1 cellular context compared by ENCODE assay signal in the genomic region with DNA sequence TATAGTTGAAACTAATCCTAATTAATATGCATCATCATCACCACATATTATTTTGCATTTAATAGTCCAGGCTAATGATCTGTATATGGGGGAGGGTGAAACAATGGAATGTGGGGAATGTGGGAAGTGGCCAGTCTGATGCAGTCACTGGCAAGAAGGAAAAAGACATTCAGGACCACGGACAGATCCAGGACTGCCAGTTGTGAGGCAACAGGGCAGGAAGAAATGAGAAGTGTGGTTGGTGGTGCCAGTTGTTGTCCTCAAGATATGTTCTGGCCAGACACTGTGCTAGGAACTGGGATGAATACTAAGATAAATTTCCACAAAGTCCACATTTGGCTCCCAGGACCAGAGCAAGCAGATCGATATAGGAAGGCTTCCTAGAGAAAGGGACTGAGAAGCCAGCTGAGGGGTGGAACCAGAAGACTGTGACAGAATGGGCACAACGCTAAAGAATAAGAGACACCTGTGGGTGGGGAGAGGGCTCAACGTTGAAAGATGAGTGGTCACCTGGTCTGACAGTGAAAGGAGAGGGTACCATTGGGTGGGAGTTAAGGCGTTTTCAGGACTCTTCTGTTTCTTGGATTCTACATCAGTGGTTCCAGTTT.
TF ChIP-seq lines count a peak whose summit lies in the region.

No MANE protein-coding gene starts in this region.

TF ChIP-seq in HepG2, 621 proteins besides CTCF, POLR2A, EP300 and RAD21 (continued from another document and continues in another):
- TF ChIP-seq HOXA7 (CRISPR knock-in tag; IDR thresholded peaks at IDR 0.05) = no peak
- TF ChIP-seq ZNF841 (CRISPR knock-in tag; IDR thresholded peaks at IDR 0.05; ENCODE audit: borderline replicate concordance) = no peak
- TF ChIP-seq, protein P1, sequence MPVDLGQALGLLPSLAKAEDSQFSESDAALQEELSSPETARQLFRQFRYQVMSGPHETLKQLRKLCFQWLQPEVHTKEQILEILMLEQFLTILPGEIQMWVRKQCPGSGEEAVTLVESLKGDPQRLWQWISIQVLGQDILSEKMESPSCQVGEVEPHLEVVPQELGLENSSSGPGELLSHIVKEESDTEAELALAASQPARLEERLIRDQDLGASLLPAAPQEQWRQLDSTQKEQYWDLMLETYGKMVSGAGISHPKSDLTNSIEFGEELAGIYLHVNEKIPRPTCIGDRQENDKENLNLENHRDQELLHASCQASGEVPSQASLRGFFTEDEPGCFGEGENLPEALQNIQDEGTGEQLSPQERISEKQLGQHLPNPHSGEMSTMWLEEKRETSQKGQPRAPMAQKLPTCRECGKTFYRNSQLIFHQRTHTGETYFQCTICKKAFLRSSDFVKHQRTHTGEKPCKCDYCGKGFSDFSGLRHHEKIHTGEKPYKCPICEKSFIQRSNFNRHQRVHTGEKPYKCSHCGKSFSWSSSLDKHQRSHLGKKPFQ (CRISPR knock-in tag; IDR thresholded peaks at IDR 0.05; ENCODE audit: insufficient replicate concordance) = no peak
- no peak for TF ChIP-seq FOXP1 (IDR thresholded peaks at IDR 0.05)
- no peak for TF ChIP-seq FOXP1 (CRISPR knock-in tag; IDR thresholded peaks at IDR 0.05)
- TF ChIP-seq MEIS1 (CRISPR knock-in tag; IDR thresholded peaks at IDR 0.05; ENCODE audit: borderline replicate concordance) = no peak
- TF ChIP-seq, protein P2, sequence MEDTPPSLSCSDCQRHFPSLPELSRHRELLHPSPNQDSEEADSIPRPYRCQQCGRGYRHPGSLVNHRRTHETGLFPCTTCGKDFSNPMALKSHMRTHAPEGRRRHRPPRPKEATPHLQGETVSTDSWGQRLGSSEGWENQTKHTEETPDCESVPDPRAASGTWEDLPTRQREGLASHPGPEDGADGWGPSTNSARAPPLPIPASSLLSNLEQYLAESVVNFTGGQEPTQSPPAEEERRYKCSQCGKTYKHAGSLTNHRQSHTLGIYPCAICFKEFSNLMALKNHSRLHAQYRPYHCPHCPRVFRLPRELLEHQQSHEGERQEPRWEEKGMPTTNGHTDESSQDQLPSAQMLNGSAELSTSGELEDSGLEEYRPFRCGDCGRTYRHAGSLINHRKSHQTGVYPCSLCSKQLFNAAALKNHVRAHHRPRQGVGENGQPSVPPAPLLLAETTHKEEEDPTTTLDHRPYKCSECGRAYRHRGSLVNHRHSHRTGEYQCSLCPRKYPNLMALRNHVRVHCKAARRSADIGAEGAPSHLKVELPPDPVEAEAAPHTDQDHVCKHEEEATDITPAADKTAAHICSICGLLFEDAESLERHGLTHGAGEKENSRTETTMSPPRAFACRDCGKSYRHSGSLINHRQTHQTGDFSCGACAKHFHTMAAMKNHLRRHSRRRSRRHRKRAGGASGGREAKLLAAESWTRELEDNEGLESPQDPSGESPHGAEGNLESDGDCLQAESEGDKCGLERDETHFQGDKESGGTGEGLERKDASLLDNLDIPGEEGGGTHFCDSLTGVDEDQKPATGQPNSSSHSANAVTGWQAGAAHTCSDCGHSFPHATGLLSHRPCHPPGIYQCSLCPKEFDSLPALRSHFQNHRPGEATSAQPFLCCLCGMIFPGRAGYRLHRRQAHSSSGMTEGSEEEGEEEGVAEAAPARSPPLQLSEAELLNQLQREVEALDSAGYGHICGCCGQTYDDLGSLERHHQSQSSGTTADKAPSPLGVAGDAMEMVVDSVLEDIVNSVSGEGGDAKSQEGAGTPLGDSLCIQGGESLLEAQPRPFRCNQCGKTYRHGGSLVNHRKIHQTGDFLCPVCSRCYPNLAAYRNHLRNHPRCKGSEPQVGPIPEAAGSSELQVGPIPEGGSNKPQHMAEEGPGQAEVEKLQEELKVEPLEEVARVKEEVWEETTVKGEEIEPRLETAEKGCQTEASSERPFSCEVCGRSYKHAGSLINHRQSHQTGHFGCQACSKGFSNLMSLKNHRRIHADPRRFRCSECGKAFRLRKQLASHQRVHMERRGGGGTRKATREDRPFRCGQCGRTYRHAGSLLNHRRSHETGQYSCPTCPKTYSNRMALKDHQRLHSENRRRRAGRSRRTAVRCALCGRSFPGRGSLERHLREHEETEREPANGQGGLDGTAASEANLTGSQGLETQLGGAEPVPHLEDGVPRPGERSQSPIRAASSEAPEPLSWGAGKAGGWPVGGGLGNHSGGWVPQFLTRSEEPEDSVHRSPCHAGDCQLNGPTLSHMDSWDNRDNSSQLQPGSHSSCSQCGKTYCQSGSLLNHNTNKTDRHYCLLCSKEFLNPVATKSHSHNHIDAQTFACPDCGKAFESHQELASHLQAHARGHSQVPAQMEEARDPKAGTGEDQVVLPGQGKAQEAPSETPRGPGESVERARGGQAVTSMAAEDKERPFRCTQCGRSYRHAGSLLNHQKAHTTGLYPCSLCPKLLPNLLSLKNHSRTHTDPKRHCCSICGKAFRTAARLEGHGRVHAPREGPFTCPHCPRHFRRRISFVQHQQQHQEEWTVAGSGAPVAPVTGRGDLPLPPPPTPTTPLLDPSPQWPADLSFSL (CRISPR knock-in tag; IDR thresholded peaks at IDR 0.05) = no peak
- peak; percentile 92 for TF ChIP-seq ZNF256 (CRISPR knock-in tag; conservative IDR thresholded peaks at IDR 0.05)
- no peak for TF ChIP-seq TMF1 (CRISPR knock-in tag; IDR thresholded peaks at IDR 0.05; ENCODE audit: low read depth)
- no peak for TF ChIP-seq ATF7-NPFF (CRISPR knock-in tag; IDR thresholded peaks at IDR 0.05; ENCODE audit: low read depth)
- peak; percentile 60; the same call in 1 of the 2 replicates for TF ChIP-seq MEF2D (CRISPR knock-in tag; IDR thresholded peaks at IDR 0.05)
- no peak for TF ChIP-seq ZBTB1 (CRISPR knock-in tag; IDR thresholded peaks at IDR 0.05; ENCODE audit: borderline replicate concordance)
- TF ChIP-seq ZNF713 (CRISPR knock-in tag; IDR thresholded peaks at IDR 0.05) = no peak
- peak; percentile 65; the same call in 1 of the 2 replicates for TF ChIP-seq ZNF124 (CRISPR knock-in tag; IDR thresholded peaks at IDR 0.05)
- no peak for TF ChIP-seq MTA1 (CRISPR knock-in tag; IDR thresholded peaks at IDR 0.05; ENCODE audit: borderline replicate concordance)
- TF ChIP-seq, protein P3, sequence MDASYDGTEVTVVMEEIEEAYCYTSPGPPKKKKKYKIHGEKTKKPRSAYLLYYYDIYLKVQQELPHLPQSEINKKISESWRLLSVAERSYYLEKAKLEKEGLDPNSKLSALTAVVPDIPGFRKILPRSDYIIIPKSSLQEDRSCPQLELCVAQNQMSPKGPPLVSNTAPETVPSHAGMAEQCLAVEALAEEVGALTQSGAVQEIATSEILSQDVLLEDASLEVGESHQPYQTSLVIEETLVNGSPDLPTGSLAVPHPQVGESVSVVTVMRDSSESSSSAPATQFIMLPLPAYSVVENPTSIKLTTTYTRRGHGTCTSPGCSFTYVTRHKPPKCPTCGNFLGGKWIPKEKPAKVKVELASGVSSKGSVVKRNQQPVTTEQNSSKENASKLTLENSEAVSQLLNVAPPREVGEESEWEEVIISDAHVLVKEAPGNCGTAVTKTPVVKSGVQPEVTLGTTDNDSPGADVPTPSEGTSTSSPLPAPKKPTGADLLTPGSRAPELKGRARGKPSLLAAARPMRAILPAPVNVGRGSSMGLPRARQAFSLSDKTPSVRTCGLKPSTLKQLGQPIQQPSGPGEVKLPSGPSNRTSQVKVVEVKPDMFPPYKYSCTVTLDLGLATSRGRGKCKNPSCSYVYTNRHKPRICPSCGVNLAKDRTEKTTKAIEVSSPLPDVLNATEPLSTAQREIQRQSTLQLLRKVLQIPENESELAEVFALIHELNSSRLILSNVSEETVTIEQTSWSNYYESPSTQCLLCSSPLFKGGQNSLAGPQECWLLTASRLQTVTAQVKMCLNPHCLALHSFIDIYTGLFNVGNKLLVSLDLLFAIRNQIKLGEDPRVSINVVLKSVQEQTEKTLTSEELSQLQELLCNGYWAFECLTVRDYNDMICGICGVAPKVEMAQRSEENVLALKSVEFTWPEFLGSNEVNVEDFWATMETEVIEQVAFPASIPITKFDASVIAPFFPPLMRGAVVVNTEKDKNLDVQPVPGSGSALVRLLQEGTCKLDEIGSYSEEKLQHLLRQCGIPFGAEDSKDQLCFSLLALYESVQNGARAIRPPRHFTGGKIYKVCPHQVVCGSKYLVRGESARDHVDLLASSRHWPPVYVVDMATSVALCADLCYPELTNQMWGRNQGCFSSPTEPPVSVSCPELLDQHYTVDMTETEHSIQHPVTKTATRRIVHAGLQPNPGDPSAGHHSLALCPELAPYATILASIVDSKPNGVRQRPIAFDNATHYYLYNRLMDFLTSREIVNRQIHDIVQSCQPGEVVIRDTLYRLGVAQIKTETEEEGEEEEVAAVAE (CRISPR knock-in tag; IDR thresholded peaks at IDR 0.05; ENCODE audit: borderline replicate concordance) = peak; percentile 80; the same call in 1 of the 2 replicates
- TF ChIP-seq, protein P4, sequence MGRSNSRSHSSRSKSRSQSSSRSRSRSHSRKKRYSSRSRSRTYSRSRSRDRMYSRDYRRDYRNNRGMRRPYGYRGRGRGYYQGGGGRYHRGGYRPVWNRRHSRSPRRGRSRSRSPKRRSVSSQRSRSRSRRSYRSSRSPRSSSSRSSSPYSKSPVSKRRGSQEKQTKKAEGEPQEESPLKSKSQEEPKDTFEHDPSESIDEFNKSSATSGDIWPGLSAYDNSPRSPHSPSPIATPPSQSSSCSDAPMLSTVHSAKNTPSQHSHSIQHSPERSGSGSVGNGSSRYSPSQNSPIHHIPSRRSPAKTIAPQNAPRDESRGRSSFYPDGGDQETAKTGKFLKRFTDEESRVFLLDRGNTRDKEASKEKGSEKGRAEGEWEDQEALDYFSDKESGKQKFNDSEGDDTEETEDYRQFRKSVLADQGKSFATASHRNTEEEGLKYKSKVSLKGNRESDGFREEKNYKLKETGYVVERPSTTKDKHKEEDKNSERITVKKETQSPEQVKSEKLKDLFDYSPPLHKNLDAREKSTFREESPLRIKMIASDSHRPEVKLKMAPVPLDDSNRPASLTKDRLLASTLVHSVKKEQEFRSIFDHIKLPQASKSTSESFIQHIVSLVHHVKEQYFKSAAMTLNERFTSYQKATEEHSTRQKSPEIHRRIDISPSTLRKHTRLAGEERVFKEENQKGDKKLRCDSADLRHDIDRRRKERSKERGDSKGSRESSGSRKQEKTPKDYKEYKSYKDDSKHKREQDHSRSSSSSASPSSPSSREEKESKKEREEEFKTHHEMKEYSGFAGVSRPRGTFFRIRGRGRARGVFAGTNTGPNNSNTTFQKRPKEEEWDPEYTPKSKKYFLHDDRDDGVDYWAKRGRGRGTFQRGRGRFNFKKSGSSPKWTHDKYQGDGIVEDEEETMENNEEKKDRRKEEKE (IDR thresholded peaks at IDR 0.05) = no peak
- TF ChIP-seq, protein P5, sequence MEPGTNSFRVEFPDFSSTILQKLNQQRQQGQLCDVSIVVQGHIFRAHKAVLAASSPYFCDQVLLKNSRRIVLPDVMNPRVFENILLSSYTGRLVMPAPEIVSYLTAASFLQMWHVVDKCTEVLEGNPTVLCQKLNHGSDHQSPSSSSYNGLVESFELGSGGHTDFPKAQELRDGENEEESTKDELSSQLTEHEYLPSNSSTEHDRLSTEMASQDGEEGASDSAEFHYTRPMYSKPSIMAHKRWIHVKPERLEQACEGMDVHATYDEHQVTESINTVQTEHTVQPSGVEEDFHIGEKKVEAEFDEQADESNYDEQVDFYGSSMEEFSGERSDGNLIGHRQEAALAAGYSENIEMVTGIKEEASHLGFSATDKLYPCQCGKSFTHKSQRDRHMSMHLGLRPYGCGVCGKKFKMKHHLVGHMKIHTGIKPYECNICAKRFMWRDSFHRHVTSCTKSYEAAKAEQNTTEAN (CRISPR knock-in tag; conservative IDR thresholded peaks at IDR 0.05) = peak; percentile 39; the same call in 1 of the 2 replicates
- TF ChIP-seq, protein P6, sequence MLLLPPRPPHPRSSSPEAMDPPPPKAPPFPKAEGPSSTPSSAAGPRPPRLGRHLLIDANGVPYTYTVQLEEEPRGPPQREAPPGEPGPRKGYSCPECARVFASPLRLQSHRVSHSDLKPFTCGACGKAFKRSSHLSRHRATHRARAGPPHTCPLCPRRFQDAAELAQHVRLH (CRISPR knock-in tag; IDR thresholded peaks at IDR 0.05; ENCODE audit: borderline replicate concordance, low read depth) = peak; percentile 76; the same call in 1 of the 2 replicates
- TF ChIP-seq ZNF292 (CRISPR knock-in tag; IDR thresholded peaks at IDR 0.05; ENCODE audit: borderline replicate concordance, low read depth) = no peak
- TF ChIP-seq, protein P7, sequence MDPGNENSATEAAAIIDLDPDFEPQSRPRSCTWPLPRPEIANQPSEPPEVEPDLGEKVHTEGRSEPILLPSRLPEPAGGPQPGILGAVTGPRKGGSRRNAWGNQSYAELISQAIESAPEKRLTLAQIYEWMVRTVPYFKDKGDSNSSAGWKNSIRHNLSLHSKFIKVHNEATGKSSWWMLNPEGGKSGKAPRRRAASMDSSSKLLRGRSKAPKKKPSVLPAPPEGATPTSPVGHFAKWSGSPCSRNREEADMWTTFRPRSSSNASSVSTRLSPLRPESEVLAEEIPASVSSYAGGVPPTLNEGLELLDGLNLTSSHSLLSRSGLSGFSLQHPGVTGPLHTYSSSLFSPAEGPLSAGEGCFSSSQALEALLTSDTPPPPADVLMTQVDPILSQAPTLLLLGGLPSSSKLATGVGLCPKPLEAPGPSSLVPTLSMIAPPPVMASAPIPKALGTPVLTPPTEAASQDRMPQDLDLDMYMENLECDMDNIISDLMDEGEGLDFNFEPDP (CRISPR knock-in tag; conservative IDR thresholded peaks at IDR 0.05) = 0 out of 2 replicates have a peak, but pooled peaks have one; percentile 84
- no peak for TF ChIP-seq HNRNPH1 (optimal IDR thresholded peaks at IDR 0.05; ENCODE audit: low read depth, low read length)
- no peak for TF ChIP-seq CHCHD3 (CRISPR knock-in tag; IDR thresholded peaks at IDR 0.05)
- no peak for TF ChIP-seq ZNF446 (CRISPR knock-in tag; IDR thresholded peaks at IDR 0.05)
- no peak for TF ChIP-seq IRX3 (CRISPR knock-in tag; IDR thresholded peaks at IDR 0.05; ENCODE audit: borderline replicate concordance, low read depth)
- TF ChIP-seq KDM6A (CRISPR knock-in tag; IDR thresholded peaks at IDR 0.05; ENCODE audit: low read depth) = no peak
- no peak for TF ChIP-seq SKI (IDR thresholded peaks at IDR 0.05; ENCODE audit: partially characterized antibody)
